8 cellular contexts compared by ENCODE assay signal in genomic region chr4:76179398-76180318, GRCh38. TPM values are rescaled to one million over a fixed set of nuclear protein-coding genes. Genes with fewer than 3 reads are reported as not detected.
A peak's percentile ranks its signal among the peaks of the same experiment; 100 is the strongest.
DNase-seq lines count a peak whose midpoint lies in the region; ATAC-seq and TF ChIP-seq lines count a peak whose summit lies in the region.

No MANE protein-coding gene starts in this region.

- H3K36me3 ChIP-seq in PC-9 (ENCODE audit: low read depth) = peaks cover 11% of the 10 kb centered on the region; the same call in 1 of the 2 replicates
- H3K36me3 ChIP-seq in fibroblast of lung (ENCODE audit: control insufficient read depth, insufficient read depth, low read length) = peaks cover 4% of the 10 kb centered on the region

- H3K36me3 Mint-ChIP-seq in nephron (ENCODE audit: low read depth) = peaks cover 25% of the 10 kb centered on the region

- no peaks in the 10 kb centered on the region for H3K4me1 ChIP-seq in PC-9 (replicated peaks; ENCODE audit: insufficient read depth)
- H3K4me1 ChIP-seq in fibroblast of lung (ENCODE audit: control insufficient read depth, extremely low read depth, insufficient read depth, low read length) = no peaks in the 10 kb centered on the region

- H4K20me1 ChIP-seq in PC-9 (ENCODE audit: insufficient read depth) = no peaks in the 10 kb centered on the region
- H4K20me1 ChIP-seq in fibroblast of lung (ENCODE audit: control insufficient read depth, extremely low read depth, insufficient read depth, low read length) = no peaks in the 10 kb centered on the region

- H3F3A ChIP-seq in PC-9 (ENCODE audit: insufficient read depth, low read depth) = no peaks in the 10 kb centered on the region

- peak; percentile 87 for TF ChIP-seq CTCF in PC-9 (conservative IDR thresholded peaks at IDR 0.05)
- TF ChIP-seq CTCF in fibroblast of lung (conservative IDR thresholded peaks at IDR 0.05 in 1 of 2, IDR thresholded peaks at IDR 0.05 in 1 of 2; ENCODE audit: low read depth in 1 of 2, low read length in 2 of 2) = peak; percentile 92 to 97
- peak; percentile 81 to 93 (median 91) for TF ChIP-seq CTCF in nephron (IDR thresholded peaks at IDR 0.05; ENCODE audit: unreplicated experiment in 3 of 3)

- no TSS peak for BruUV-seq in PC-9 (replicated peaks; lab: Mats Ljungman, UMichigan)

- ATAC-seq in GM21529 (IDR thresholded peaks at IDR 0.05; ENCODE audit: unreplicated experiment) = peak; percentile 93

- H3K27me3 ChIP-seq in PC-9 (ENCODE audit: insufficient read depth, low read depth) (no peaks in the 10 kb centered on the region), fibroblast of lung (ENCODE audit: control insufficient read depth, insufficient read depth, low read length) (no peaks in the 10 kb centered on the region)

- no peaks in the 10 kb centered on the region for H3K9me2 ChIP-seq in PC-9 (ENCODE audit: insufficient read depth)

- no peak overlapping the region for H3K27ac ChIP-seq in PC-9
- no peak overlapping the region for H3K27ac ChIP-seq in fibroblast of lung (ENCODE audit: insufficient read depth, low read length)

- H3K27me3 Mint-ChIP-seq in nephron (ENCODE audit: low read depth) = no peaks in the 10 kb centered on the region

- H2AFZ ChIP-seq in PC-9 = no peak overlapping the region
- H2AFZ ChIP-seq in fibroblast of lung (ENCODE audit: low read length) = no peak overlapping the region

- no peak overlapping the region for H3K9ac ChIP-seq in fibroblast of lung (ENCODE audit: insufficient read depth, low read length)

- no peak overlapping the region for H3K27ac Mint-ChIP-seq in nephron

- H3K4me3 ChIP-seq in PC-9 = no peak overlapping the region
- H3K4me3 ChIP-seq in fibroblast of lung (replicated peaks in 1 of 4; ENCODE audit: control extremely low read depth in 1 of 4, insufficient read depth in 1 of 4, low read depth in 3 of 4, low read length in 4 of 4) = no peak overlapping the region

- DNase-seq in DMS 273 treated with DMSO at 0.1 percent for 48 hours (lab: John Stamatoyannopoulos, UW) (peak; percentile 21), KG1 (lab: John Stamatoyannopoulos, UW) (peak; percentile 79), PC-9 (peak in 1 of 2 experiments; percentile 64), activated T-cell treated with anti-CD3 and anti-CD28 coated beads for 48 hours (ENCODE audit: low read depth) (peak; percentile 68), fibroblast of lung (ENCODE audit: low read depth in 2 of 2) (peak; percentile 65 to 86)
- DNase-seq in stimulated activated naive CD4-positive, alpha-beta T cell treated with Interleukin-2 at 50 U/mL for 16 hours (lab: John Stamatoyannopoulos, UW) = peak; percentile 71

- no peak overlapping the region for H3K4me3 Mint-ChIP-seq in nephron

- no peaks in the 10 kb centered on the region for H3K9me3 Mint-ChIP-seq in nephron

- H3K9me3 ChIP-seq in PC-9 (ENCODE audit: insufficient read depth, low read depth) = no peaks in the 10 kb centered on the region
- H3K9me3 ChIP-seq in fibroblast of lung (ENCODE audit: control insufficient read depth, insufficient read depth, low read depth, low read length) = no peaks in the 10 kb centered on the region

- no peaks in the 10 kb centered on the region for H3K4me1 Mint-ChIP-seq in nephron

- no peak overlapping the region for H3K4me2 ChIP-seq in PC-9
- H3K4me2 ChIP-seq in fibroblast of lung (ENCODE audit: extremely low read depth, insufficient read depth, low read length) = no peak overlapping the region

- CTCF ChIA-PET in PC-9 (lab: Charles Lee) = interaction anchor here (0.6 to 2.6 kb wide), 4 partner anchors 72 to 198 kb away, joined by 3 to 23 read pairs (median 3); partner anchors contain the start of gene FAM47E

- intact Hi-C loops in PC-9 (cut with micrococcal nuclease; ENCODE audit: unreplicated experiment) = loop anchor here (1.0 to 5.0 kb wide), 4 partner anchors 72 to 328 kb away; partner anchors contain the start of genes FAM47E and STBD1

- H3K79me2 ChIP-seq in PC-9 (ENCODE audit: low read depth) (no peaks in the 10 kb centered on the region), fibroblast of lung (ENCODE audit: control insufficient read depth, insufficient read depth, low read length) (peaks cover 7% of the 10 kb centered on the region)

- POLR2A ChIA-PET in PC-9 (lab: Charles Lee; ENCODE audit: unreplicated experiment) = no interaction called here

RNA-seq across cellular contexts. Expression of gene NUP54, which starts 31.5 kb away (rescaled TPM):
- total RNA-seq in PC-9 (2021) (28.4 and 30.9 TPM in 2 replicates), fibroblast of lung (55.5 and 70.6 TPM in 2 replicates)
- polyA plus RNA-seq in fibroblast of lung = 48.3 and 49.3 TPM in 2 replicates
- polyA plus RNA-seq in fibroblast of lung (2012) = 24.7 and 25.3 TPM in 2 replicates
- polyA minus RNA-seq in fibroblast of lung (ENCODE audit: low replicate concordance) = 1.1 and 9.5 TPM in 2 replicates

RNA-seq across cellular contexts. Expression of gene SCARB2, which starts 34.0 kb away (rescaled TPM):
- total RNA-seq in PC-9 (2021) (37.6 and 64.7 TPM in 2 replicates), fibroblast of lung (266 and 365 TPM in 2 replicates)
- polyA plus RNA-seq in fibroblast of lung = 149 and 195 TPM in 2 replicates
- polyA plus RNA-seq in fibroblast of lung (2012) = 134 and 143 TPM in 2 replicates
- polyA minus RNA-seq in fibroblast of lung (ENCODE audit: low replicate concordance) = 71.7 and 73.2 TPM in 2 replicates
